In the genomic region with DNA sequence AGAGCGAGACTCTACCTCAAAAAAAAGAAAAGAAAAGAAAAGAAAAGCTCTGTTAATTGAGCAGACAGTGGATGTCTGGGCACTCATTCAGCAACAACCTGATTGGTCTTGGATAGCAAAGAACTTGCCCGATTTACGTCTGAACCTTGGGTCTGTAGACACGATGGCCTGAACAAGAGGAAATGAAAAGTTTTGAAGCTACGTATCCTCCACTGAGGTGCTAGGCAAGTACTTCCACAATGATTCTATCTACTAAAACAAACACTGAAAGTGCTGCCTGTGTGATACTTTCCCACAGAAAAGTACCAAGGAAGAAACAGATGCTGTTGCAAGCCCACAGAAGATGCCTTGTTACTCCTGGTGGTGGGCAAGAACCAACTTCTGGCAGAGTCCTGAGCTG, we compare ENCODE assay signal across 25 cellular contexts. TPM values are rescaled to one million over a fixed set of nuclear protein-coding genes. Genes with fewer than 3 reads are reported as not detected.
DNase-seq lines count a peak whose midpoint lies in the region; ATAC-seq and TF ChIP-seq lines count a peak whose summit lies in the region.
"Had no signal": no experiment of that assay in that cellular context is flagged by ENCODE, and none has a peak within 500 bp of the region (broad histone marks: within the 10 kb centered on the region; RNA-seq: fewer than 3 reads in every experiment).

No MANE protein-coding gene starts in this region.

- intact Hi-C loops in left ventricle myocardium inferior (cut with micrococcal nuclease) = no loop called here

- H3K27ac ChIP-seq in stomach smooth muscle (ENCODE audit: low read length) = peak overlapping the region; percentile 73
- no peak overlapping the region for H3K27ac ChIP-seq in left ventricle myocardium inferior (replicated peaks)
- H3K27ac ChIP-seq: BLaER1, HL-60, RWPE1, SK-N-MC had no signal

- H3K9me3 ChIP-seq in stomach smooth muscle (ENCODE audit: control insufficient read depth in 2 of 2, low read length in 2 of 2) (no peaks in the 10 kb centered on the region), left ventricle myocardium inferior (replicated peaks) (no peaks in the 10 kb centered on the region)
- H3K9me3 ChIP-seq: BLaER1, Caco-2 had no signal

- H3K4me3 ChIP-seq in stomach smooth muscle (ENCODE audit: low read length in 2 of 2) (peak overlapping the region; percentile 22 to 33), left ventricle myocardium inferior (no peak overlapping the region)
- H3K4me3 ChIP-seq: BLaER1, SK-N-MC had no signal

- H3K4me1 Mint-ChIP-seq in effector memory CD8-positive, alpha-beta T cell (ENCODE audit: low read depth in 2 of 2) = peaks cover 5 to 19% of the 10 kb centered on the region in 2 donors

- peaks cover 9% of the 10 kb centered on the region for H3K36me3 Mint-ChIP-seq in effector memory CD8-positive, alpha-beta T cell (ENCODE audit: insufficient read depth)

- H3K9me3 Mint-ChIP-seq in effector memory CD8-positive, alpha-beta T cell = no peaks in the 10 kb centered on the region
- H3K9me3 Mint-ChIP-seq: CD4-positive, alpha-beta T cell had no signal

- H3K27ac Mint-ChIP-seq in effector memory CD8-positive, alpha-beta T cell = peak overlapping the region; percentile 68 to 72
- H3K27ac Mint-ChIP-seq: CD4-positive, alpha-beta T cell had no signal

- H3K27me3 Mint-ChIP-seq in effector memory CD8-positive, alpha-beta T cell = no peaks in the 10 kb centered on the region
- H3K27me3 Mint-ChIP-seq: CD4-positive, alpha-beta T cell had no signal

- ATAC-seq in GM19043 (IDR thresholded peaks at IDR 0.05; ENCODE audit: low read depth, unreplicated experiment) (peak; percentile 72), HG02610 (IDR thresholded peaks at IDR 0.05; ENCODE audit: unreplicated experiment) (peak; percentile 80), GM21367 (IDR thresholded peaks at IDR 0.05; ENCODE audit: unreplicated experiment) (no peak)
- ATAC-seq in effector memory CD8-positive, alpha-beta T cell (replicated peaks) = no peak

- no peak overlapping the region for H3K9ac ChIP-seq in stomach smooth muscle (ENCODE audit: low read length in 2 of 2)
- H3K9ac ChIP-seq: BLaER1 had no signal

- TF ChIP-seq CTCF in left ventricle myocardium inferior (IDR thresholded peaks at IDR 0.05; ENCODE audit: borderline replicate concordance) = no peak

- H3K36me3 ChIP-seq in stomach smooth muscle (ENCODE audit: control insufficient read depth in 2 of 2, insufficient read depth in 2 of 2, low read length in 2 of 2) = peaks cover 4 to 13% of the 10 kb centered on the region in 2 donors
- H3K36me3 ChIP-seq in left ventricle myocardium inferior = peaks cover 26% of the 10 kb centered on the region

- H3K4me1 ChIP-seq in stomach smooth muscle (ENCODE audit: control insufficient read depth, insufficient read depth, low read length) (peaks cover 19% of the 10 kb centered on the region), left ventricle myocardium inferior (peaks cover 10% of the 10 kb centered on the region)
- H3K4me1 ChIP-seq: BLaER1, Caco-2 had no signal

- no peak for DNase-seq in effector memory CD8-positive, alpha-beta T cell
- no peak for DNase-seq in AG20443 (ENCODE audit: low spot score)
- no peak for DNase-seq in left ventricle myocardium inferior
- DNase-seq: Caco-2; CD4-positive, alpha-beta T cell; DMS 273 treated with DMSO at 0.1 percent for 48 hours; DMS79 treated with DMSO at 0.1 percent for 48 hours; KBM-7; MM.1S; NCI-H1048; NCI-H1417 treated with DMSO at 0.1 percent for 48 hours; NCI-H1930; NCI-H226; NCI-H510A treated with DMSO at 0.1 percent for 48 hours; NCI-H748 treated with DMSO at 0.1 percent for 48 hours; SHP77 treated with DMSO at 0.1 percent for 48 hours had no signal

- H3K4me3 Mint-ChIP-seq in effector memory CD8-positive, alpha-beta T cell = no peak overlapping the region
- H3K4me3 Mint-ChIP-seq: CD4-positive, alpha-beta T cell had no signal

- H3K27me3 ChIP-seq in stomach smooth muscle (ENCODE audit: control insufficient read depth in 1 of 2, insufficient read depth in 2 of 2, low read length in 2 of 2) (no peaks in the 10 kb centered on the region), left ventricle myocardium inferior (ENCODE audit: low read depth) (no peaks in the 10 kb centered on the region)
- H3K27me3 ChIP-seq: BLaER1 had no signal

RNA-seq across cellular contexts. Expression of a gene that starts 21.8 kb away (rescaled TPM):
- total RNA-seq in left ventricle myocardium inferior = 32.7 TPM
- total RNA-seq: HT1080 had no signal

RNA-seq across cellular contexts. Expression of a gene that starts 26.2 kb away (rescaled TPM):
- total RNA-seq in left ventricle myocardium inferior = 5.0 TPM
- total RNA-seq: HT1080 had no signal

RNA-seq across cellular contexts. Expression of a gene that starts 40.7 kb away (rescaled TPM):
- total RNA-seq in left ventricle myocardium inferior = 6.3 TPM

Comparison
In these comparisons a context has a peak if more than half of its experiments do, and no peak if none do; other contexts are left out.
1. ATAC-seq: peak in GM19043 (single experiment) and HG02610 (single experiment); none in effector memory CD8-positive, alpha-beta T cell (single experiment) and GM21367 (single experiment).